ENCODE assay signal across 7 cellular contexts in the genomic region with DNA sequence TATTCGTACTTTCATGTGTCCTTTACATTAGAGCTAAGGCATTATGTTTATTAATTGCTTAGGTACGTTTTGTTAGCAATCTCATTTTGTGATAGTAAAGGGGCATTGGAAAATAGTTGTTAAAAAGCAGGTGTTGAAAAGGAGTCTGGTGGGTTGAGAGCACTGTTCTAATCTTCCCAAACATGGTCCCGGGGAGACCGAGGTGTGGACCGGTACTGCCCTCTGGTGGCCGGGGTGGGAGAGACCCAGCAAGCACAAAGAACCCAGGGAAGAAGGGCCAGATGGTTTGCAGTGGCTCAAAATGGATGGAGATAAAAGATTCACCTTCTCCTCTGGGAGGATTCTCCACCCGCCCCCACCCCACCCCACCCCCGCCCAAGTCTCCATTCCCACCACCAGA. TPM values are rescaled to one million over a fixed set of nuclear protein-coding genes. Genes with fewer than 3 reads are reported as not detected.
DNase-seq lines count a peak whose midpoint lies in the region; ATAC-seq, FAIRE-seq and TF ChIP-seq lines count a peak whose summit lies in the region.

No MANE protein-coding gene starts in this region.

- DNase-seq in GM12891 (ENCODE audit: insufficient read length, low spot score) = peak; percentile 39
- peak; percentile 62 for DNase-seq in OCI-LY7 (ENCODE audit: low spot score)
- peak; percentile 81 for DNase-seq in activated T-cell treated with anti-CD3 and anti-CD28 coated beads, Interleukin-2, amount 50 U/mL, for 24 hours
- DNase-seq in fibroblast of lung (ENCODE audit: low read depth in 2 of 2) = peak; percentile 11 to 31
- peak; percentile 41 for DNase-seq in neuronal stem cell (ENCODE audit: low spot score)
- peak; percentile 63 for DNase-seq in testis

- BruUV-seq in OCI-LY7 (replicated peaks; lab: Mats Ljungman, UMichigan) = no TSS peak

- no peak overlapping the region for H3K4me3 Mint-ChIP-seq in activated T-cell treated with anti-CD3 and anti-CD28 coated beads, Interleukin-2, amount 50 U/mL, for 24 hours

- no peak overlapping the region for H4K8ac ChIP-seq in neuronal stem cell (ENCODE audit: low read depth, low read length)

- H3K9ac ChIP-seq in fibroblast of lung (ENCODE audit: insufficient read depth, low read length) (no peak overlapping the region), neuronal stem cell (ENCODE audit: low read depth, low read length, poor library complexity) (no peak overlapping the region)

- H3K27ac ChIP-seq in OCI-LY7 (ENCODE audit: low read depth, low read length, poor library complexity, severe bottlenecking) (no peak overlapping the region), fibroblast of lung (ENCODE audit: insufficient read depth, low read length) (no peak overlapping the region), neuronal stem cell (replicated peaks; ENCODE audit: low read length) (no peak overlapping the region), testis (no peak overlapping the region)

- peak; percentile 51 for FAIRE-seq in GM12891 (lab: Jason Lieb, UNC)

- peak; percentile 62 for ATAC-seq in HG03025 (IDR thresholded peaks at IDR 0.05; ENCODE audit: low FRiP score, unreplicated experiment)

- H3K4me2 ChIP-seq in OCI-LY7 (ENCODE audit: low read length) = no peak overlapping the region
- no peak overlapping the region for H3K4me2 ChIP-seq in fibroblast of lung (ENCODE audit: extremely low read depth, insufficient read depth, low read length)
- no peak overlapping the region for H3K4me2 ChIP-seq in neuronal stem cell (ENCODE audit: insufficient read depth, low read length, poor library complexity, severe bottlenecking)

- H2AK5ac ChIP-seq in neuronal stem cell (ENCODE audit: low read depth, low read length) = no peak overlapping the region

- CTCF ChIA-PET in OCI-LY7 (lab: Charles Lee; ENCODE audit: unreplicated experiment) = interaction anchor here (0.7 kb wide), 1 partner anchor 82 kb away, joined by 3 read pairs; no protein-coding TSS in a partner anchor

- H3K9me3 ChIP-seq in OCI-LY7 (ENCODE audit: low read length) (peaks cover 6% of the 10 kb centered on the region; the same call in 1 of the 2 replicates), fibroblast of lung (ENCODE audit: control insufficient read depth, insufficient read depth, low read depth, low read length) (no peaks in the 10 kb centered on the region), neuronal stem cell (replicated peaks in 1 of 2; ENCODE audit: control insufficient read depth in 2 of 2, insufficient read depth in 1 of 2, low read depth in 1 of 2, low read length in 2 of 2) (peaks cover 4 to 17% of the 10 kb centered on the region in 2 donors), testis (no peaks in the 10 kb centered on the region)

- H4K20me1 ChIP-seq in OCI-LY7 (ENCODE audit: insufficient read depth, low read length) (no peaks in the 10 kb centered on the region), fibroblast of lung (ENCODE audit: control insufficient read depth, extremely low read depth, insufficient read depth, low read length) (no peaks in the 10 kb centered on the region)

- no peak overlapping the region for H2BK12ac ChIP-seq in neuronal stem cell (ENCODE audit: low read length)

- H2BK5ac ChIP-seq in neuronal stem cell (ENCODE audit: low read length) = no peak overlapping the region

- peak; percentile 78 for TF ChIP-seq CTCF in OCI-LY7 (conservative IDR thresholded peaks at IDR 0.05; ENCODE audit: low read length)
- TF ChIP-seq CTCF in fibroblast of lung (conservative IDR thresholded peaks at IDR 0.05 in 1 of 2, IDR thresholded peaks at IDR 0.05 in 1 of 2; ENCODE audit: low read depth in 1 of 2, low read length in 2 of 2) = peak; percentile 69 to 77
- TF ChIP-seq CTCF in testis (IDR thresholded peaks at IDR 0.05) = peak in 2 of 3 experiments; percentile 37 to 62

- H3K14ac ChIP-seq in neuronal stem cell (ENCODE audit: low read length) = no peak overlapping the region

- H3K9me3 Mint-ChIP-seq in activated T-cell treated with anti-CD3 and anti-CD28 coated beads, Interleukin-2, amount 50 U/mL, for 24 hours = no peaks in the 10 kb centered on the region

- TF ChIP-seq POLR2A in GM12891 (IDR thresholded peaks at IDR 0.05; ENCODE audit: low read depth, low read length) = no peak
- no peak for TF ChIP-seq POLR2A in testis (IDR thresholded peaks at IDR 0.05)

- no peak overlapping the region for H3K23ac ChIP-seq in neuronal stem cell (ENCODE audit: low read depth, low read length, poor library complexity)

- H3K4me3 ChIP-seq in OCI-LY7 (ENCODE audit: low read depth, low read length, poor library complexity, severe bottlenecking) (no peak overlapping the region), fibroblast of lung (replicated peaks in 1 of 4; ENCODE audit: control extremely low read depth in 1 of 4, insufficient read depth in 1 of 4, low read depth in 3 of 4, low read length in 4 of 4) (no peak overlapping the region), neuronal stem cell (ENCODE audit: low read length in 2 of 2) (no peak overlapping the region), testis (no peak overlapping the region)

- H3K4me1 Mint-ChIP-seq in activated T-cell treated with anti-CD3 and anti-CD28 coated beads, Interleukin-2, amount 50 U/mL, for 24 hours (ENCODE audit: low read depth) = peaks cover 3% of the 10 kb centered on the region

- intact Hi-C loops in OCI-LY7 (cut with micrococcal nuclease; ENCODE audit: unreplicated experiment) (loop anchor here (2.0 kb wide), 1 partner anchor 28 kb away; no protein-coding TSS in a partner anchor), testis (cut with DNase I; ENCODE audit: low total_unique reads) (no loop called here)

- POLR2A ChIA-PET in OCI-LY7 (lab: Charles Lee) = interaction anchor here (0.6 to 1.6 kb wide), 3 partner anchors 24 to 110 kb away, joined by 3 to 5 read pairs (median 4); a partner anchor contains a TSS

- H3K27ac Mint-ChIP-seq in activated T-cell treated with anti-CD3 and anti-CD28 coated beads, Interleukin-2, amount 50 U/mL, for 24 hours = no peak overlapping the region

- no peak overlapping the region for H4K91ac ChIP-seq in neuronal stem cell (ENCODE audit: low read depth, low read length, poor library complexity)

- no peak overlapping the region for H2BK15ac ChIP-seq in neuronal stem cell (ENCODE audit: low read length)

- H3K9me2 ChIP-seq in OCI-LY7 (ENCODE audit: insufficient read depth, low read length) = no peaks in the 10 kb centered on the region

- no peak overlapping the region for H2AFZ ChIP-seq in OCI-LY7 (ENCODE audit: low read length)
- H2AFZ ChIP-seq in fibroblast of lung (ENCODE audit: low read length) = no peak overlapping the region
- H2AFZ ChIP-seq in neuronal stem cell (ENCODE audit: low read length) = no peak overlapping the region

- H3K36me3 ChIP-seq in OCI-LY7 (ENCODE audit: insufficient read depth, low read length) (peaks cover 51% of the 10 kb centered on the region), fibroblast of lung (ENCODE audit: control insufficient read depth, insufficient read depth, low read length) (no peaks in the 10 kb centered on the region), neuronal stem cell (replicated peaks in 1 of 2; ENCODE audit: control insufficient read depth in 2 of 2, insufficient read depth in 2 of 2, low read length in 2 of 2) (peaks cover 5 to 69% of the 10 kb centered on the region in 2 donors), testis (ENCODE audit: low read depth, missing control alignments) (no peaks in the 10 kb centered on the region)

- H3K27me3 Mint-ChIP-seq in activated T-cell treated with anti-CD3 and anti-CD28 coated beads, Interleukin-2, amount 50 U/mL, for 24 hours = no peaks in the 10 kb centered on the region

- peaks cover 32% of the 10 kb centered on the region for H3K36me3 Mint-ChIP-seq in activated T-cell treated with anti-CD3 and anti-CD28 coated beads, Interleukin-2, amount 50 U/mL, for 24 hours (ENCODE audit: low read depth)

- H3K27me3 ChIP-seq in fibroblast of lung (ENCODE audit: control insufficient read depth, insufficient read depth, low read length) (no peaks in the 10 kb centered on the region), neuronal stem cell (ENCODE audit: control insufficient read depth in 3 of 3, insufficient read depth in 3 of 3, low read depth in 1 of 3, low read length in 3 of 3) (no peaks in the 10 kb centered on the region), testis (no peaks in the 10 kb centered on the region)

- WGBS in neuronal stem cell (ENCODE audit: extremely low coverage in 2 of 2, insufficient read length in 2 of 2, insufficient replicate concordance in 1 of 2), 2 donors = no CpG with 5 or more reads among the region's 8 CpGs
- 57 to 80% methylated on average over 8 of the region's 8 CpGs for WGBS in testis, 2 donors

- H3K18ac ChIP-seq in neuronal stem cell (ENCODE audit: low read length) = no peak overlapping the region

- no peaks in the 10 kb centered on the region for H3K79me2 ChIP-seq in OCI-LY7 (ENCODE audit: insufficient read depth, low read depth, low read length)
- no peaks in the 10 kb centered on the region for H3K79me2 ChIP-seq in fibroblast of lung (ENCODE audit: control insufficient read depth, insufficient read depth, low read length)

- H3K79me1 ChIP-seq in neuronal stem cell (ENCODE audit: low read depth, low read length) = no peaks in the 10 kb centered on the region

- no peak overlapping the region for H3K4ac ChIP-seq in neuronal stem cell (ENCODE audit: low read length)

- H2BK120ac ChIP-seq in neuronal stem cell (ENCODE audit: low read depth, low read length) = no peak overlapping the region

- H3K4me1 ChIP-seq in OCI-LY7 (ENCODE audit: insufficient read depth, low read length, poor library complexity, severe bottlenecking) (no peaks in the 10 kb centered on the region), fibroblast of lung (ENCODE audit: control insufficient read depth, extremely low read depth, insufficient read depth, low read length) (no peaks in the 10 kb centered on the region), neuronal stem cell (ENCODE audit: control insufficient read depth in 2 of 2, insufficient read depth in 1 of 2, low read depth in 1 of 2, low read length in 2 of 2) (no peaks in the 10 kb centered on the region), testis (no peaks in the 10 kb centered on the region)

RNA-seq across cellular contexts. Expression of a gene that starts 26.1 kb away (rescaled TPM):
- polyA plus RNA-seq in GM12891 (2012; ENCODE audit: low read depth, missing spikeins) = 10.2 TPM
- 3.1 and 3.7 TPM in 2 replicates for total RNA-seq in OCI-LY7 (2014; rRNA removed; shearing (Covaris generic))
- 8.2 and 8.7 TPM in 2 replicates for total RNA-seq in OCI-LY7 (2022)
- 5.9 and 7.8 TPM in 2 replicates for total RNA-seq in fibroblast of lung
- polyA plus RNA-seq in fibroblast of lung = 4.5 and 7.0 TPM in 2 replicates
- 4.6 and 7.6 TPM in 2 replicates for polyA plus RNA-seq in fibroblast of lung (2012)
- 1.5 TPM in 1 of 2 replicates, not detected in the other for polyA minus RNA-seq in fibroblast of lung (ENCODE audit: low replicate concordance)
- 2.8 TPM for polyA plus RNA-seq in neuronal stem cell (2013, experiment 1 of 2)
- 2.6 TPM for polyA plus RNA-seq in neuronal stem cell (2013, experiment 2 of 2)
- total RNA-seq in testis = 1 to 10 TPM; 4.9 to 8.4 TPM
- 6.0 TPM for polyA plus RNA-seq in testis (ENCODE audit: insufficient read depth, low read depth, low replicate concordance)

RNA-seq across cellular contexts. Expression of a gene that starts 58.7 kb away (rescaled TPM):
- 27.5 TPM for polyA plus RNA-seq in GM12891 (2012; ENCODE audit: low read depth, missing spikeins)
- total RNA-seq in OCI-LY7 (2014; rRNA removed; shearing (Covaris generic)) = 83.9 and 115 TPM in 2 replicates
- total RNA-seq in OCI-LY7 (2022) (179 and 185 TPM in 2 replicates), fibroblast of lung (81.7 and 141 TPM in 2 replicates), testis (100 to 1,000 TPM; 146 to 147 TPM)
- polyA plus RNA-seq in fibroblast of lung (121 and 130 TPM in 2 replicates), testis (ENCODE audit: insufficient read depth, low read depth, low replicate concordance) (86.5 TPM)
- 77.6 and 80.2 TPM in 2 replicates for polyA plus RNA-seq in fibroblast of lung (2012)
- polyA minus RNA-seq in fibroblast of lung (ENCODE audit: low replicate concordance) = 251 and 319 TPM in 2 replicates
- 92.3 TPM for polyA plus RNA-seq in neuronal stem cell (2013, experiment 1 of 2)
- polyA plus RNA-seq in neuronal stem cell (2013, experiment 2 of 2) = 95.0 TPM

Comparison
In these comparisons a context has a peak if more than half of its experiments do, and no peak if none do; other contexts are left out.
1. DNase-seq: peak in every context shown above with its lines; median percentile 81 in activated T-cell treated with anti-CD3 and anti-CD28 coated beads, Interleukin-2, amount 50 U/mL, for 24 hours; 63 in testis; 62 in OCI-LY7; 41 in neuronal stem cell; 39 in GM12891; 21 in fibroblast of lung.